9 cellular contexts compared by ENCODE assay signal in the genomic region with DNA sequence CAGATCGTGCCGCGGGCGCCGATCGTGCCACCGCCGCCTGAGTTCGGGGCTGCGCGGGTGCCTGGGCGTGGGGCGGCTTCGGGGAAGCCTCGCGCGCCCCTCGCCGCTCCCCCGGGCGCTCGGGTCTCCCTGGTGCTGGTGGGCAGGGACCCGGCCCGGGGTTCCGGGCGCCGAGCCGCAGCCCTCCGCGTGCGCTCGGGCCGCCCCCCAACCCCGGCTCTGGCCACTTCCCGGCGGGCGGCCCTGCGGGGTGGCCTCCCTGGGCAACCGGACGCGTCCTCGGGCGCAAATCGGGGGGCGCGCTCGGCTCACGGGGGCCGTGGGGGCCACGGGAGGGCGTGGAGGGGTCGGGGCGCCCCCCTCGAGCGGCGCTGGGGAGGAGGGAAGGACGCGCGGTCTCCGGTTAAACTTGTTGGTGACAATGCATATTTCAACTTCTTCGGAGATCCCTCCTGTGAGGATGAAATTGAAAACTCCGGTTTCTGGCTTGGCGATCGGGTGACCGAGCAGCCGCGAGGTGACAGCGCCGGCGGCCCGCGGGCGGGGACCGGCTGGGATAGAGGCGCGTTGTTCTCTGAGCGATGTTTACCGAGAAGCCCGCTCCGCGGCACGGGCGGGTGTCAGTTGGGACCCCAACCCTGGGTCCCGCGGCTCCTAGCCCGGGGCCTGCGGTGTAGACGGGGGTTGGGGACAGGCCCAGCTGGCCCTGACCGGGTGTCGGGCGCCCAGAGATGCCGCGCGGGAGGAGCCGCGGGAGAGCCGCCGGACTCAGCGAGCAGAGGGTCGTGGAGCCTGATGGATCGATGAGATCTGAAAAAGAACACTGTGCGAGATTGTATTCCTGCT. TPM values are rescaled to one million over a fixed set of nuclear protein-coding genes. Genes with fewer than 3 reads are reported as not detected.
A peak's percentile ranks its signal among the peaks of the same experiment; 100 is the strongest.
DNase-seq lines count a peak whose midpoint lies in the region; ATAC-seq and TF ChIP-seq lines count a peak whose summit lies in the region.
"Had no signal": no experiment of that assay in that cellular context is flagged by ENCODE, and none has a peak within 500 bp of the region (broad histone marks: within the 10 kb centered on the region; RNA-seq: fewer than 3 reads in every experiment).

No MANE protein-coding gene starts in this region.

- peaks cover 2% of the 10 kb centered on the region for H3K4me1 Mint-ChIP-seq in T-helper 2 cell treated with Interferon-gamma antibody and Interleukin-4, amounts not matched to agents 5 μg/mL and 100 μg/mL, for 36 hours (ENCODE audit: low read depth)
- peaks cover 12% of the 10 kb centered on the region for H3K4me1 Mint-ChIP-seq in activated T-cell treated with anti-CD3 and anti-CD28 coated beads, Interleukin-2, amount 50 U/mL, for 4 hours (ENCODE audit: low read depth)
- H3K4me1 Mint-ChIP-seq in progenitor cell of endocrine pancreas (ENCODE audit: low read depth) = peaks cover 47% of the 10 kb centered on the region

- peak overlapping the region; percentile 69 to 92 (median 83) for H3K27ac ChIP-seq in heart right ventricle

- H3K27ac Mint-ChIP-seq in T-helper 2 cell treated with Interferon-gamma antibody and Interleukin-4, amounts not matched to agents 5 μg/mL and 100 μg/mL, for 36 hours = no peak overlapping the region
- peak overlapping the region; percentile 85 for H3K27ac Mint-ChIP-seq in progenitor cell of endocrine pancreas

- no peaks in the 10 kb centered on the region for H3K36me3 ChIP-seq in heart right ventricle

- TF ChIP-seq CTCF in heart right ventricle (IDR thresholded peaks at IDR 0.05) (no peak), progenitor cell of endocrine pancreas (IDR thresholded peaks at IDR 0.05; ENCODE audit: unreplicated experiment) (no peak)

- H3K9me3 ChIP-seq in heart right ventricle = no peaks in the 10 kb centered on the region

- intact Hi-C loops in heart right ventricle (cut with DNase I) = loop anchor here in 6 of 10 donors (5.0 to 10.0 kb wide), 6 partner anchors 70 to 102 kb away; no protein-coding TSS in a partner anchor

- H3K4me3 Mint-ChIP-seq in T-helper 2 cell treated with Interferon-gamma antibody and Interleukin-4, amounts not matched to agents 5 μg/mL and 100 μg/mL, for 36 hours = peak overlapping the region; percentile 32
- H3K4me3 Mint-ChIP-seq in activated T-cell treated with anti-CD3 and anti-CD28 coated beads, Interleukin-2, amount 50 U/mL, for 4 hours = peak overlapping the region; percentile 67
- H3K4me3 Mint-ChIP-seq in progenitor cell of endocrine pancreas (ENCODE audit: low read depth) = peak overlapping the region; percentile 86

- H3K4me1 ChIP-seq in heart right ventricle = peaks cover 3 to 52% (median 44%) of the 10 kb centered on the region in 9 donors

- H3K27me3 Mint-ChIP-seq in T-helper 2 cell treated with Interferon-gamma antibody and Interleukin-4, amounts not matched to agents 5 μg/mL and 100 μg/mL, for 36 hours (ENCODE audit: low read depth) = peaks cover 71% of the 10 kb centered on the region
- H3K27me3 Mint-ChIP-seq in activated T-cell treated with anti-CD3 and anti-CD28 coated beads, Interleukin-2, amount 50 U/mL, for 4 hours (ENCODE audit: low read depth) = peaks cover 77% of the 10 kb centered on the region
- peaks cover 18% of the 10 kb centered on the region for H3K27me3 Mint-ChIP-seq in progenitor cell of endocrine pancreas

- peaks cover 0 to 42% (median 0%) of the 10 kb centered on the region in 7 donors for H3K27me3 ChIP-seq in heart right ventricle

- DNase-seq in T-helper 2 cell treated with Interferon-gamma antibody and Interleukin-4, amounts not matched to agents 5 μg/mL and 100 μg/mL, for 36 hours (ENCODE audit: low spot score) = no peak
- DNase-seq in T-helper 2 cell (no peak), heart right ventricle (peak; percentile 25 to 33), progenitor cell of endocrine pancreas (ENCODE audit: low spot score, unreplicated experiment) (peak; percentile 40), NCI-H774 (lab: John Stamatoyannopoulos, UW) (no peak)
- no peak for DNase-seq in activated T-cell treated with anti-CD3 and anti-CD28 coated beads, Interleukin-2, amount 50 U/mL, for 4 hours

- peak; percentile 7 to 27 for ATAC-seq in activated T-cell treated with anti-CD3 and anti-CD28 coated beads, Interleukin-2, amount 50 U/mL, for 4 hours
- ATAC-seq in heart right ventricle = peak in 7 of 8 donors; percentile 2 to 25 (median 21)
- no peak for ATAC-seq in HG03108 (IDR thresholded peaks at IDR 0.05; ENCODE audit: unreplicated experiment)
- no peak for ATAC-seq in HG02678 (IDR thresholded peaks at IDR 0.05; ENCODE audit: unreplicated experiment)

- no peaks in the 10 kb centered on the region for H3K9me3 Mint-ChIP-seq in T-helper 2 cell treated with Interferon-gamma antibody and Interleukin-4, amounts not matched to agents 5 μg/mL and 100 μg/mL, for 36 hours
- H3K9me3 Mint-ChIP-seq in activated T-cell treated with anti-CD3 and anti-CD28 coated beads, Interleukin-2, amount 50 U/mL, for 4 hours = no peaks in the 10 kb centered on the region
- no peaks in the 10 kb centered on the region for H3K9me3 Mint-ChIP-seq in progenitor cell of endocrine pancreas (ENCODE audit: low read depth)

- no peaks in the 10 kb centered on the region for H3K36me3 Mint-ChIP-seq in T-helper 2 cell treated with Interferon-gamma antibody and Interleukin-4, amounts not matched to agents 5 μg/mL and 100 μg/mL, for 36 hours (ENCODE audit: low read depth)
- H3K36me3 Mint-ChIP-seq in activated T-cell treated with anti-CD3 and anti-CD28 coated beads, Interleukin-2, amount 50 U/mL, for 4 hours (ENCODE audit: insufficient read depth) = no peaks in the 10 kb centered on the region
- H3K36me3 Mint-ChIP-seq in progenitor cell of endocrine pancreas (ENCODE audit: insufficient read depth) = peaks cover 4% of the 10 kb centered on the region

- peak overlapping the region; percentile 56 to 95 (median 77) for H3K4me3 ChIP-seq in heart right ventricle

- 1% methylated on average over 69 to 102 of the region's 102 CpGs for WGBS in heart right ventricle, 2 donors

RNA-seq across cellular contexts. Expression of a gene that starts 0.7 kb away (rescaled TPM):
- under 1 TPM; 0.18 to 0.46 (median 0.30) TPM for total RNA-seq in activated T-cell treated with anti-CD3 and anti-CD28 coated beads, Interleukin-2, amount 50 U/mL, for 4 hours
- total RNA-seq in heart right ventricle (10 to 100 TPM in 6 of 10 donors, 1 to 10 TPM in 4; 6.3 to 14.2 (median 10.8) TPM), progenitor cell of endocrine pancreas (45.7 and 49.0 TPM in 2 replicates)
- 10 to 100 TPM in 1 of 2 donors, 1 to 10 TPM in 1; 8.7 to 15.3 TPM for polyA plus RNA-seq in heart right ventricle
- total RNA-seq: activated CD8-positive, alpha-beta memory T cell treated with anti-CD3 and anti-CD28 coated beads for 36 hours had no signal

Comparison
In these comparisons a context has a peak if more than half of its experiments do, and no peak if none do; other contexts are left out.
1. DNase-seq: peak in heart right ventricle (2 of 2) and progenitor cell of endocrine pancreas (single experiment); none in T-helper 2 cell treated with Interferon-gamma antibody and Interleukin-4, amounts not matched to agents 5 μg/mL and 100 μg/mL, for 36 hours (single experiment), T-helper 2 cell (0 of 5), activated T-cell treated with anti-CD3 and anti-CD28 coated beads, Interleukin-2, amount 50 U/mL, for 4 hours (single experiment) and NCI-H774 (single experiment).
2. H3K4me3 Mint-ChIP-seq: peak in every context shown above with its lines; median percentile 86 in progenitor cell of endocrine pancreas; 67 in activated T-cell treated with anti-CD3 and anti-CD28 coated beads, Interleukin-2, amount 50 U/mL, for 4 hours; 32 in T-helper 2 cell treated with Interferon-gamma antibody and Interleukin-4, amounts not matched to agents 5 μg/mL and 100 μg/mL, for 36 hours.
3. ATAC-seq: peak in activated T-cell treated with anti-CD3 and anti-CD28 coated beads, Interleukin-2, amount 50 U/mL, for 4 hours (2 of 2) and heart right ventricle (7 of 8); none in HG03108 (single experiment) and HG02678 (single experiment).
4. RNA of a gene that starts 0.7 kb away (total RNA-seq): 45.7 to 49.0 TPM in progenitor cell of endocrine pancreas and 6.3 to 14.2 TPM in heart right ventricle; 0.18 to 0.46 TPM in activated T-cell treated with anti-CD3 and anti-CD28 coated beads, Interleukin-2, amount 50 U/mL, for 4 hours; every median in the first group is over 4 times any median in the second.